22 cellular contexts compared by ENCODE assay signal in genomic region chr1:18783705-18784522, GRCh38.
DNase-seq lines count a peak whose midpoint lies in the region; FAIRE-seq and TF ChIP-seq lines count a peak whose summit lies in the region.
"Had no signal": no experiment of that assay in that cellular context is flagged by ENCODE, and none has a peak within 500 bp of the region (broad histone marks: within the 10 kb centered on the region; RNA-seq: fewer than 3 reads in every experiment).

No MANE protein-coding gene starts in this region.

- H3K79me1 ChIP-seq in H9 (ENCODE audit: insufficient read depth, low read depth, low read length, poor library complexity, severe bottlenecking) = no peaks in the 10 kb centered on the region

- no peak overlapping the region for H3K4ac ChIP-seq in H9 (ENCODE audit: low read depth, low read length)

- H3K27ac Mint-ChIP-seq in H9 (no peak overlapping the region), astrocyte (ENCODE audit: unreplicated experiment) (no peak overlapping the region), progenitor cell of endocrine pancreas (no peak overlapping the region)
- H3K27ac Mint-ChIP-seq: activated naive CD4-positive, alpha-beta T cell treated with anti-CD3 and anti-CD28 coated beads, Interleukin-2, amount 50 U/mL, for 72 hours; IgD-negative memory B cell; naive B cell; T-cell had no signal

- peak; percentile 41 for DNase-seq in H9
- DNase-seq in astrocyte (ENCODE audit: low read depth) = no peak
- DNase-seq in progenitor cell of endocrine pancreas (ENCODE audit: low spot score, unreplicated experiment) = no peak
- DNase-seq in EL = no peak
- no peak for DNase-seq in activated effector memory CD4-positive, alpha-beta T cell treated with anti-CD3 and anti-CD28 coated beads, Interleukin-2, amount 50 U/mL, for 16 hours
- DNase-seq in NCI-H1048 (lab: John Stamatoyannopoulos, UW) = no peak
- no peak for DNase-seq in GM03348 (ENCODE audit: low spot score)
- DNase-seq: activated CD4-positive, alpha-beta T cell treated with anti-CD3 and anti-CD28 coated beads for 4 hours; CD8-positive, alpha-beta memory T cell; DMS79 treated with DMSO at 0.1 percent for 48 hours; MM.1S; naive B cell; NCI-H1436 treated with DMSO at 0.1 percent for 48 hours; NCI-H2171 treated with DMSO at 0.1 percent for 48 hours; NCI-H69; SIG-M5; T-cell had no signal

- peaks cover 4% of the 10 kb centered on the region for H3K23me2 ChIP-seq in H9 (ENCODE audit: insufficient read length, low read depth, low read length, poor library complexity, severe bottlenecking)

- H2AFZ ChIP-seq in H9 (ENCODE audit: low read length) (peak overlapping the region; percentile 49), astrocyte (ENCODE audit: low read depth, low read length) (peak overlapping the region; percentile 71)

- H3K9me3 Mint-ChIP-seq in H9 (peaks cover 0 to 3% of the 10 kb centered on the region in 2 experiments; a peak in 1 of 5 replicates), astrocyte (ENCODE audit: unreplicated experiment) (no peaks in the 10 kb centered on the region), progenitor cell of endocrine pancreas (ENCODE audit: low read depth) (no peaks in the 10 kb centered on the region)
- H3K9me3 Mint-ChIP-seq: activated naive CD4-positive, alpha-beta T cell treated with anti-CD3 and anti-CD28 coated beads, Interleukin-2, amount 50 U/mL, for 72 hours; T-cell had no signal

- WGBS in H9 (ENCODE audit: extremely low coverage, insufficient read length, low lambda C conversion rate) = no CpG with 5 or more reads among the region's 30 CpGs

- no peak overlapping the region for H4K91ac ChIP-seq in H9 (ENCODE audit: insufficient read length, low read depth, low read length)

- no peak overlapping the region for H2BK5ac ChIP-seq in H9 (ENCODE audit: insufficient read length, low read length)

- H3K9me3 ChIP-seq in H9 (ENCODE audit: control insufficient read depth, low read depth, low read length) = no peaks in the 10 kb centered on the region
- no peaks in the 10 kb centered on the region for H3K9me3 ChIP-seq in astrocyte (ENCODE audit: insufficient read depth, low read depth, low read length)
- no peaks in the 10 kb centered on the region for H3K9me3 ChIP-seq in iPS-15b (ENCODE audit: control insufficient read depth, insufficient read depth, low read length)
- H3K9me3 ChIP-seq: ascending aorta had no signal

- no peaks in the 10 kb centered on the region for H3K36me3 Mint-ChIP-seq in H9 (ENCODE audit: insufficient read depth in 1 of 3, low read depth in 3 of 3)
- no peaks in the 10 kb centered on the region for H3K36me3 Mint-ChIP-seq in astrocyte (ENCODE audit: low read depth, unreplicated experiment)
- no peaks in the 10 kb centered on the region for H3K36me3 Mint-ChIP-seq in progenitor cell of endocrine pancreas (ENCODE audit: insufficient read depth)
- H3K36me3 Mint-ChIP-seq: activated naive CD4-positive, alpha-beta T cell treated with anti-CD3 and anti-CD28 coated beads, Interleukin-2, amount 50 U/mL, for 72 hours; CD8-positive, alpha-beta memory T cell; IgD-negative memory B cell; naive B cell; T-cell had no signal

- H3K4me1 ChIP-seq in H9 (ENCODE audit: insufficient read depth, low read length) (peaks cover 6% of the 10 kb centered on the region), astrocyte (ENCODE audit: insufficient read depth, low read length) (no peaks in the 10 kb centered on the region), iPS-15b (ENCODE audit: control insufficient read depth, insufficient read depth, low read length) (peaks cover 5% of the 10 kb centered on the region)
- H3K4me1 ChIP-seq: ascending aorta had no signal

- H2BK120ac ChIP-seq in H9 (ENCODE audit: low read depth, low read length, poor library complexity, severe bottlenecking) = no peak overlapping the region

- H2BK12ac ChIP-seq in H9 (ENCODE audit: insufficient read length, low read depth, low read length) = no peak overlapping the region

- no peaks in the 10 kb centered on the region for H4K20me1 ChIP-seq in H9 (ENCODE audit: control insufficient read depth, insufficient read depth, insufficient read length)
- no peaks in the 10 kb centered on the region for H4K20me1 ChIP-seq in astrocyte (ENCODE audit: insufficient read depth, low read length)

- H3K79me2 ChIP-seq in H9 (ENCODE audit: insufficient read depth, low read length) = no peaks in the 10 kb centered on the region
- no peaks in the 10 kb centered on the region for H3K79me2 ChIP-seq in astrocyte (ENCODE audit: insufficient read depth, low read length)

- no peak overlapping the region for H3K14ac ChIP-seq in H9 (ENCODE audit: insufficient read depth, low read length)

- no peak overlapping the region for H4K8ac ChIP-seq in H9 (replicated peaks; ENCODE audit: insufficient read length, low read depth, low read length)

- H3K4me3 Mint-ChIP-seq in H9 = peak overlapping the region; percentile 71 to 72
- peak overlapping the region; percentile 45 for H3K4me3 Mint-ChIP-seq in astrocyte (ENCODE audit: unreplicated experiment)
- peak overlapping the region; percentile 66 for H3K4me3 Mint-ChIP-seq in progenitor cell of endocrine pancreas (ENCODE audit: low read depth)
- H3K4me3 Mint-ChIP-seq: IgD-negative memory B cell, naive B cell, T-cell had no signal

- no peak overlapping the region for H3K23ac ChIP-seq in H9 (ENCODE audit: insufficient read length, low read depth, low read length)

- H2BK20ac ChIP-seq in H9 (ENCODE audit: low read depth, low read length, poor library complexity, severe bottlenecking) = no peak overlapping the region

- no peak overlapping the region for H3K9ac ChIP-seq in H9 (ENCODE audit: extremely low read depth, insufficient read length, low read length)
- no peak overlapping the region for H3K9ac ChIP-seq in astrocyte (ENCODE audit: low read length)
- no peak overlapping the region for H3K9ac ChIP-seq in iPS-15b (ENCODE audit: low read depth, low read length)

- no peak overlapping the region for H2BK15ac ChIP-seq in H9 (ENCODE audit: low read depth, low read length)

- no peak overlapping the region for H3K56ac ChIP-seq in H9 (ENCODE audit: insufficient read length, low read depth, low read length)

- no peak overlapping the region for H2AK5ac ChIP-seq in H9 (ENCODE audit: insufficient read length, low read length)

- H3K4me2 ChIP-seq in H9 (ENCODE audit: insufficient read depth, insufficient read length, low read length) (peak overlapping the region; percentile 72), astrocyte (ENCODE audit: low read length) (peak overlapping the region; percentile 75)

- H3K4me1 Mint-ChIP-seq in H9 = peaks cover 27 to 46% of the 10 kb centered on the region in 2 experiments
- H3K4me1 Mint-ChIP-seq in astrocyte (ENCODE audit: low read depth, unreplicated experiment) = no peaks in the 10 kb centered on the region
- H3K4me1 Mint-ChIP-seq in progenitor cell of endocrine pancreas (ENCODE audit: low read depth) = peaks cover 2% of the 10 kb centered on the region
- H3K4me1 Mint-ChIP-seq: CD8-positive, alpha-beta memory T cell; IgD-negative memory B cell; naive B cell; T-cell had no signal

- FAIRE-seq in astrocyte (lab: Jason Lieb, UNC) = no peak

- H3K18ac ChIP-seq in H9 (ENCODE audit: insufficient read length, low read depth, low read length) = no peak overlapping the region

- no peak overlapping the region for H4K5ac ChIP-seq in H9 (ENCODE audit: insufficient read length, low read depth, low read length)

- H3K36me3 ChIP-seq in astrocyte (ENCODE audit: insufficient read depth, low read length) = no peaks in the 10 kb centered on the region
- H3K36me3 ChIP-seq in iPS-15b (ENCODE audit: control insufficient read depth, insufficient read depth, low read length) = no peaks in the 10 kb centered on the region
- H3K36me3 ChIP-seq: ascending aorta had no signal

- peak overlapping the region; percentile 23 for H3K4me3 ChIP-seq in astrocyte (ENCODE audit: insufficient read depth, low read depth, low read length)
- peak overlapping the region; percentile 37 for H3K4me3 ChIP-seq in iPS-15b (ENCODE audit: low read depth, low read length)
- H3K4me3 ChIP-seq: ascending aorta, lung had no signal

- no peak overlapping the region for H3T11ph ChIP-seq in H9 (ENCODE audit: low read length)

- H3K27me3 ChIP-seq in H9 (ENCODE audit: insufficient read depth, low read length) = no peaks in the 10 kb centered on the region; the same call in 1 of the 2 replicates
- peaks cover 24% of the 10 kb centered on the region for H3K27me3 ChIP-seq in astrocyte (ENCODE audit: insufficient read depth, low read length)
- peaks cover 3% of the 10 kb centered on the region for H3K27me3 ChIP-seq in iPS-15b (ENCODE audit: control insufficient read depth, insufficient read depth, low read length)
- H3K27me3 ChIP-seq: ascending aorta had no signal

- TF ChIP-seq CTCF in H9 (conservative IDR thresholded peaks at IDR 0.05) (no peak), astrocyte (IDR thresholded peaks at IDR 0.05; ENCODE audit: insufficient read depth, low read depth, low read length) (no peak), progenitor cell of endocrine pancreas (IDR thresholded peaks at IDR 0.05; ENCODE audit: unreplicated experiment) (no peak)

- H3K27me3 Mint-ChIP-seq in H9 (ENCODE audit: low read depth) (peaks cover 27% of the 10 kb centered on the region), astrocyte (ENCODE audit: low read depth, unreplicated experiment) (peaks cover 53% of the 10 kb centered on the region), progenitor cell of endocrine pancreas (peaks cover 50% of the 10 kb centered on the region)

- no peak overlapping the region for H3K27ac ChIP-seq in H9 (ENCODE audit: insufficient read length, low read depth, low read length)
- no peak overlapping the region for H3K27ac ChIP-seq in astrocyte (ENCODE audit: low read depth, low read length)
- H3K27ac ChIP-seq: ascending aorta had no signal
